ENCODE assay signal across 8 cellular contexts in genomic region chr2:217756375-217757107, GRCh38.
DNase-seq lines count a peak whose midpoint lies in the region; ATAC-seq and TF ChIP-seq lines count a peak whose summit lies in the region.

No MANE protein-coding gene starts in this region.

- peak; percentile 83 for DNase-seq in WERI-Rb-1
- DNase-seq in stimulated activated CD4-positive, alpha-beta T cell treated with anti-CD3 and anti-CD28 coated beads, Interleukin-12 subunit alpha, Interleukin-12 subunit beta, amount 100 ng/mL, for 48 hours (ENCODE audit: low read depth in 2 of 3, low spot score in 1 of 3), result peak; percentile 53 to 73 (median 57)

- no peak overlapping the region for H3K27ac ChIP-seq in DOHH2 (ENCODE audit: low read depth, low read length)
- no peak overlapping the region for H3K27ac ChIP-seq in HUES6 (ENCODE audit: low read depth, low read length)
- no peak overlapping the region for H3K27ac ChIP-seq in WERI-Rb-1
- H3K27ac ChIP-seq in iPS-20b (ENCODE audit: low read length), result no peak overlapping the region

- no peaks in the 10 kb centered on the region for H3K79me2 ChIP-seq in DOHH2 (ENCODE audit: control insufficient read depth, low read length)

- peaks cover 30% of the 10 kb centered on the region for H3K4me1 Mint-ChIP-seq in brain

- peak overlapping the region in 4 of 5 experiments; percentile 17 to 82 (median 48) for H3K27ac Mint-ChIP-seq in brain

- peaks cover 1% of the 10 kb centered on the region for H3K36me3 Mint-ChIP-seq in brain

- peak overlapping the region; percentile 35 to 64 (median 60) for H3K4me3 Mint-ChIP-seq in brain

- H3K27me3 ChIP-seq in DOHH2 (ENCODE audit: control insufficient read depth, low read length) (0 out of 2 replicates have a peak, but pooled peaks cover 3% of the 10 kb centered on the region), HUES6 (ENCODE audit: control insufficient read depth, insufficient read depth, low read length) (peaks cover 26% of the 10 kb centered on the region; the same call in 1 of the 2 replicates), WERI-Rb-1 (ENCODE audit: insufficient read depth, low read depth, severe bottlenecking) (no peaks in the 10 kb centered on the region), iPS-20b (ENCODE audit: insufficient read depth, low read length) (peaks cover 7% of the 10 kb centered on the region)

- no peaks in the 10 kb centered on the region for H3F3A ChIP-seq in DOHH2 (ENCODE audit: control insufficient read depth, insufficient read depth)

- TF ChIP-seq CTCF in DOHH2 (IDR thresholded peaks at IDR 0.05; ENCODE audit: low read depth, low read length, poor library complexity, severe bottlenecking) (peak; percentile 85), WERI-Rb-1 (IDR thresholded peaks at IDR 0.05; ENCODE audit: low read depth, low read length) (peak; percentile 90), brain (conservative IDR thresholded peaks at IDR 0.05) (peak; percentile 84 to 92)

- no peak overlapping the region for H3K4me2 ChIP-seq in DOHH2 (ENCODE audit: low read length)

- peaks cover 11% of the 10 kb centered on the region; the same call in 1 of the 2 replicates for H3K4me1 ChIP-seq in DOHH2 (ENCODE audit: control insufficient read depth, low read length)
- H3K4me1 ChIP-seq in HUES6 (ENCODE audit: control insufficient read depth, insufficient read depth, low read length), result no peaks in the 10 kb centered on the region
- H3K4me1 ChIP-seq in iPS-20b (ENCODE audit: insufficient read depth, low read length), result no peaks in the 10 kb centered on the region

- H3K9me3 ChIP-seq in DOHH2 (ENCODE audit: control insufficient read depth, insufficient read depth, low read length) (peaks cover 1% of the 10 kb centered on the region; the same call in 1 of the 2 replicates), HUES6 (ENCODE audit: control insufficient read depth, insufficient read depth, low read depth, low read length) (no peaks in the 10 kb centered on the region; the same call in 1 of the 2 replicates), WERI-Rb-1 (ENCODE audit: severe bottlenecking) (no peaks in the 10 kb centered on the region), iPS-20b (ENCODE audit: insufficient read depth, low read depth, low read length) (peaks cover 6% of the 10 kb centered on the region)

- H3K9me2 ChIP-seq in DOHH2 (replicated peaks; ENCODE audit: control insufficient read depth, low read length), result no peaks in the 10 kb centered on the region

- H4K20me1 ChIP-seq in DOHH2 (ENCODE audit: control insufficient read depth, insufficient read depth, low read depth, low read length), result no peaks in the 10 kb centered on the region

- H3K9me3 Mint-ChIP-seq in brain, result peaks cover 6 to 18% (median 13%) of the 10 kb centered on the region in 5 experiments

- peaks cover 8% of the 10 kb centered on the region for H3K27me3 Mint-ChIP-seq in brain

- H3K9ac ChIP-seq in HUES6 (ENCODE audit: low read length) (no peak overlapping the region), iPS-20b (ENCODE audit: low read depth, low read length) (no peak overlapping the region)

- H3K36me3 ChIP-seq in DOHH2 (ENCODE audit: control insufficient read depth, low read length), result no peaks in the 10 kb centered on the region
- H3K36me3 ChIP-seq in HUES6 (ENCODE audit: control insufficient read depth, insufficient read depth, low read length), result no peaks in the 10 kb centered on the region
- no peaks in the 10 kb centered on the region for H3K36me3 ChIP-seq in WERI-Rb-1
- no peaks in the 10 kb centered on the region for H3K36me3 ChIP-seq in iPS-20b (ENCODE audit: insufficient read depth, low read depth, low read length)

- H3K4me3 ChIP-seq in DOHH2 (ENCODE audit: low read length) (no peak overlapping the region), HUES6 (ENCODE audit: low read depth, low read length) (peak overlapping the region; percentile 50), WERI-Rb-1 (ENCODE audit: low read depth, low read length) (no peak overlapping the region), iPS-20b (ENCODE audit: low read length) (peak overlapping the region; percentile 60)

- ATAC-seq in GM18861 (IDR thresholded peaks at IDR 0.05; ENCODE audit: unreplicated experiment) (no peak), HG03159 (IDR thresholded peaks at IDR 0.05; ENCODE audit: unreplicated experiment) (no peak)

Comparison
In these comparisons a context has a peak if more than half of its experiments do, and no peak if none do; other contexts are left out.
1. H3K4me3 ChIP-seq: peak in HUES6 (single experiment) and iPS-20b (single experiment); none in DOHH2 (single experiment) and WERI-Rb-1 (single experiment).
2. Peak in every context shown above with its lines, with median percentiles within 50 percentile points of each other: CTCF ChIP-seq.